ENCODE assay signal across 11 cellular contexts in genomic region chr4:36651253-36651652, GRCh38.
A peak's percentile ranks its signal among the peaks of the same experiment; 100 is the strongest.
DNase-seq lines count a peak whose midpoint lies in the region; ATAC-seq and TF ChIP-seq lines count a peak whose summit lies in the region.
"Had no signal": no experiment of that assay in that cellular context is flagged by ENCODE, and none has a peak within 500 bp of the region (broad histone marks: within the 10 kb centered on the region; RNA-seq: fewer than 3 reads in every experiment).

No MANE protein-coding gene starts in this region.

- ATAC-seq in GM19025 (IDR thresholded peaks at IDR 0.05; ENCODE audit: low read depth, unreplicated experiment) (peak; percentile 98), HG02642 (IDR thresholded peaks at IDR 0.05; ENCODE audit: poor library complexity, unreplicated experiment) (peak; percentile 98), HG03558 (IDR thresholded peaks at IDR 0.05; ENCODE audit: extremely low read depth, unreplicated experiment) (peak; percentile 100)

- no peak for TF ChIP-seq CTCF in type B pancreatic cell (conservative IDR thresholded peaks at IDR 0.05)

- no peaks in the 10 kb centered on the region for H3K36me3 Mint-ChIP-seq in type B pancreatic cell

- no peak overlapping the region for H3K4me3 Mint-ChIP-seq in type B pancreatic cell

- H3K9me3 Mint-ChIP-seq in type B pancreatic cell = no peaks in the 10 kb centered on the region

- no peak overlapping the region for H3K27ac Mint-ChIP-seq in type B pancreatic cell

- peak; percentile 2 for DNase-seq in Caki2 (ENCODE audit: low read depth)
- no peak for DNase-seq in NCI-H82 (lab: John Stamatoyannopoulos, UW)
- DNase-seq in GF-D8 (lab: John Stamatoyannopoulos, UW) = no peak
- DNase-seq in NCI-H1105 (lab: John Stamatoyannopoulos, UW) = no peak
- DNase-seq in type B pancreatic cell (ENCODE audit: extremely low spot score, unreplicated experiment) = no peak
- DNase-seq: activated CD8-positive, alpha-beta memory T cell treated with anti-CD3 and anti-CD28 coated beads, Interleukin-2, amount 50 U/mL, for 48 hours; NCI-H1048; occipital lobe had no signal

- no peaks in the 10 kb centered on the region for H3K27me3 Mint-ChIP-seq in type B pancreatic cell

- H3K4me1 Mint-ChIP-seq in type B pancreatic cell (ENCODE audit: unreplicated experiment) = no peaks in the 10 kb centered on the region

- in situ Hi-C loops in Caki2 (cut with HindIII; ENCODE audit: low pct_unique_long_range_greater_than_20kb, low sequenced_read_pairs) = no loop called here
